11 cellular contexts compared by ENCODE assay signal in the genomic region with DNA sequence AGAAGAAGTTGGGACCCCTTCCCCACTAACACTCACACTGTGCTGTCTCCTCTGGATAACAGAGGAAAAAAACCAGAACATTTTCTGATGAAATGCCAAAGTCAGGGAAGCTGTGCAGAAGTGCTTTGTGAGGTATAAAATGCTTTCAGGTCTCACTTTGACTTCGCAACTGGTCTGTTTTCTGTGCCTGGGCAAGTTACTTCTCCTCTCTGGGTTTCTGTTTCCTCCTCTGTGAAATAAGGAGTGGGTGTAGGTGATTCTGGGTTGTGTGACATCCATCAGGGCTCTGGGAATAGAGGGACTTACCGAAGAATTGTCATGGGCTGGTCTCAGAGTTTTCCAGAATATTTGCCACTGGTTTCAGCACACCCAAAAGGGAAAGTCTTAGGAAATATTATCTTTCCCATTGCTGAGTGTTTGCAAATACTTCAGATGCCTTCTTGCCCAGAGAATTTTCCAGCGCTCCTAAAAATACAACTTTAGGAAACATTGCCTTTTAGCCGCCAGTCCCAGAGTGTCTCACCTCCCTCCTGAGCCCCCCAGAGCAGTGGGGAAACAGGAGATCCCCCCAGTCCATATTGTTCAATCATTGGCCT.
DNase-seq lines count a peak whose midpoint lies in the region; ATAC-seq and TF ChIP-seq lines count a peak whose summit lies in the region.
"Had no signal": no experiment of that assay in that cellular context is flagged by ENCODE, and none has a peak within 500 bp of the region (broad histone marks: within the 10 kb centered on the region; RNA-seq: fewer than 3 reads in every experiment).

No MANE protein-coding gene starts in this region.

- no peaks in the 10 kb centered on the region for H3K4me1 ChIP-seq in testis
- peaks cover 8 to 45% (median 9%) of the 10 kb centered on the region in 3 donors for H3K4me1 ChIP-seq in esophagus squamous epithelium

- TF ChIP-seq POLR2A in testis (IDR thresholded peaks at IDR 0.05) (no peak), esophagus squamous epithelium (IDR thresholded peaks at IDR 0.05) (no peak)

- H3K36me3 Mint-ChIP-seq in activated CD8-positive, alpha-beta T cell treated with anti-CD3 and anti-CD28 coated beads, Interleukin-2, amount 10 ng/mL, durations not matched to agents 7 days and 5 days (ENCODE audit: low read depth), result peaks cover 3% of the 10 kb centered on the region
- no peaks in the 10 kb centered on the region for H3K36me3 Mint-ChIP-seq in immature natural killer cell

- H3K4me3 Mint-ChIP-seq in activated CD8-positive, alpha-beta T cell treated with anti-CD3 and anti-CD28 coated beads, Interleukin-2, amount 10 ng/mL, durations not matched to agents 7 days and 5 days, result peak overlapping the region; percentile 80
- peak overlapping the region; percentile 85 to 91 (median 89) for H3K4me3 Mint-ChIP-seq in immature natural killer cell
- H3K4me3 Mint-ChIP-seq: neural crest cell had no signal

- intact Hi-C loops in testis (cut with DNase I; ENCODE audit: low total_unique reads), result no loop called here
- intact Hi-C loops in esophagus squamous epithelium (cut with DNase I), result no loop called here

- no peaks in the 10 kb centered on the region for H3K9me3 Mint-ChIP-seq in activated CD8-positive, alpha-beta T cell treated with anti-CD3 and anti-CD28 coated beads, Interleukin-2, amount 10 ng/mL, durations not matched to agents 7 days and 5 days (ENCODE audit: insufficient read depth)
- no peaks in the 10 kb centered on the region for H3K9me3 Mint-ChIP-seq in immature natural killer cell
- H3K9me3 Mint-ChIP-seq: neural crest cell had no signal

- H3K27me3 ChIP-seq in testis (no peaks in the 10 kb centered on the region), esophagus squamous epithelium (no peaks in the 10 kb centered on the region)

- CTCF ChIA-PET in activated CD8-positive, alpha-beta T cell treated with anti-CD3 and anti-CD28 coated beads, Interleukin-2, amount 10 ng/mL, durations not matched to agents 7 days and 5 days (lab: Charles Lee), result interaction anchor here (1.0 to 5.8 kb wide), 6 partner anchors 9 to 131 kb away, joined by 3 to 74 read pairs (median 21); no protein-coding TSS in a partner anchor

- H3K27ac ChIP-seq in testis (peak overlapping the region; percentile 4 to 51), esophagus squamous epithelium (peak overlapping the region in 2 of 4 donors; percentile 33 to 54)

- no peaks in the 10 kb centered on the region for H3K27me3 Mint-ChIP-seq in activated CD8-positive, alpha-beta T cell treated with anti-CD3 and anti-CD28 coated beads, Interleukin-2, amount 10 ng/mL, durations not matched to agents 7 days and 5 days (ENCODE audit: low read depth)
- peaks cover 10 to 27% (median 16%) of the 10 kb centered on the region in 3 donors for H3K27me3 Mint-ChIP-seq in immature natural killer cell (ENCODE audit: low read depth in 3 of 3)

- DNase-seq in NOMO-1 (lab: John Stamatoyannopoulos, UW; ENCODE audit: unreplicated experiment in 2 of 2) (peak; percentile 1 to 23), NOMO-1 treated with dmso at 0.1 percent for 144 hours (lab: John Stamatoyannopoulos, UW; ENCODE audit: unreplicated experiment) (no peak), immature natural killer cell (no peak), testis (no peak), HK-2 (ENCODE audit: unreplicated experiment) (no peak), esophagus squamous epithelium (lab: John Stamatoyannopoulos, UW) (no peak)
- DNase-seq in activated CD8-positive, alpha-beta T cell treated with anti-CD3 and anti-CD28 coated beads, Interleukin-2, amount 10 ng/mL, durations not matched to agents 7 days and 5 days, result no peak
- DNase-seq: 8988T, amygdala had no signal

- WGBS in testis, 2 donors, result 66% methylated on average over 4 of the region's 4 CpGs
- WGBS in esophagus squamous epithelium, 2 donors, result 44 to 53% methylated on average over 4 of the region's 4 CpGs

- H3K4me1 Mint-ChIP-seq in activated CD8-positive, alpha-beta T cell treated with anti-CD3 and anti-CD28 coated beads, Interleukin-2, amount 10 ng/mL, durations not matched to agents 7 days and 5 days (ENCODE audit: low read depth), result peaks cover 89% of the 10 kb centered on the region
- H3K4me1 Mint-ChIP-seq in immature natural killer cell, result peaks cover 98 to 100% of the 10 kb centered on the region in 2 donors

- no peak for ATAC-seq in activated CD8-positive, alpha-beta T cell treated with anti-CD3 and anti-CD28 coated beads, Interleukin-2, amount 10 ng/mL, durations not matched to agents 7 days and 5 days
- no peak for ATAC-seq in HG03135 (IDR thresholded peaks at IDR 0.05; ENCODE audit: unreplicated experiment)

- no peak for TF ChIP-seq CTCF in testis (IDR thresholded peaks at IDR 0.05)
- no peak for TF ChIP-seq CTCF in esophagus squamous epithelium (IDR thresholded peaks at IDR 0.05)

- H3K36me3 ChIP-seq in testis (ENCODE audit: low read depth, missing control alignments), result no peaks in the 10 kb centered on the region
- peaks cover 0 to 32% (median 0%) of the 10 kb centered on the region in 3 donors for H3K36me3 ChIP-seq in esophagus squamous epithelium

- POLR2A ChIA-PET in activated CD8-positive, alpha-beta T cell treated with anti-CD3 and anti-CD28 coated beads, Interleukin-2, amount 10 ng/mL, durations not matched to agents 7 days and 5 days (lab: Charles Lee), result interaction anchor here (1.5 to 1.6 kb wide), 2 partner anchors 11 to 17 kb away, joined by 3 to 5 read pairs; no protein-coding TSS in a partner anchor

- H3K9me3 ChIP-seq in testis, result no peaks in the 10 kb centered on the region
- H3K9me3 ChIP-seq in esophagus squamous epithelium, result no peaks in the 10 kb centered on the region

- H3K4me3 ChIP-seq in testis (no peak overlapping the region), esophagus squamous epithelium (peak overlapping the region in 1 of 4 donors; percentile 53)

- peak overlapping the region; percentile 95 for H3K27ac Mint-ChIP-seq in activated CD8-positive, alpha-beta T cell treated with anti-CD3 and anti-CD28 coated beads, Interleukin-2, amount 10 ng/mL, durations not matched to agents 7 days and 5 days
- peak overlapping the region; percentile 90 to 98 (median 96) for H3K27ac Mint-ChIP-seq in immature natural killer cell

Comparison
In these comparisons a context has a peak if more than half of its experiments do, and no peak if none do; other contexts are left out.
1. DNase-seq: peak in NOMO-1 (2 of 2); none in NOMO-1 treated with dmso at 0.1 percent for 144 hours (single experiment), activated CD8-positive, alpha-beta T cell treated with anti-CD3 and anti-CD28 coated beads, Interleukin-2, amount 10 ng/mL, durations not matched to agents 7 days and 5 days (single experiment), immature natural killer cell (0 of 3), testis (single experiment), HK-2 (single experiment) and esophagus squamous epithelium (single experiment).